8 cellular contexts compared by ENCODE assay signal in genomic region chr1:100921110-100921706, GRCh38. TPM values are rescaled to one million over a fixed set of nuclear protein-coding genes. Genes with fewer than 3 reads are reported as not detected.
A peak's percentile ranks its signal among the peaks of the same experiment; 100 is the strongest.
DNase-seq lines count a peak whose midpoint lies in the region; ATAC-seq, FAIRE-seq and TF ChIP-seq lines count a peak whose summit lies in the region.

No MANE protein-coding gene starts in this region.

- H3K4me2 ChIP-seq in OCI-LY3 (ENCODE audit: low read length) (no peak overlapping the region), neural progenitor cell (no peak overlapping the region)

- H3K27ac Mint-ChIP-seq in neural progenitor cell, result no peak overlapping the region

- H3K9me3 ChIP-seq in OCI-LY3 (ENCODE audit: insufficient read depth, low read length) (no peaks in the 10 kb centered on the region), neural progenitor cell (ENCODE audit: low read depth) (no peaks in the 10 kb centered on the region)

- FAIRE-seq in endometrium (lab: Jason Lieb, UNC), result peak; percentile 93

- H3K79me2 ChIP-seq in OCI-LY3 (ENCODE audit: low read length) (no peaks in the 10 kb centered on the region), neural progenitor cell (ENCODE audit: low read depth) (no peaks in the 10 kb centered on the region)

- H3K27ac ChIP-seq in OCI-LY3 (ENCODE audit: low read length) (no peak overlapping the region), neural progenitor cell (no peak overlapping the region)

- H3K27me3 Mint-ChIP-seq in neural progenitor cell (ENCODE audit: insufficient read depth, low read depth), result peaks cover 2% of the 10 kb centered on the region

- H3K36me3 Mint-ChIP-seq in neural progenitor cell, result peaks cover 29% of the 10 kb centered on the region

- peaks cover 2% of the 10 kb centered on the region for H3K9me3 Mint-ChIP-seq in neural progenitor cell

- no peaks in the 10 kb centered on the region for H3K36me3 ChIP-seq in OCI-LY3 (replicated peaks; ENCODE audit: low read depth, low read length)
- peaks cover 12% of the 10 kb centered on the region for H3K36me3 ChIP-seq in neural progenitor cell

- H3K4me3 ChIP-seq in OCI-LY3 (ENCODE audit: low read length), result no peak overlapping the region
- H3K4me3 ChIP-seq in neural progenitor cell, result no peak overlapping the region

- ATAC-seq in HG02759 (IDR thresholded peaks at IDR 0.05; ENCODE audit: unreplicated experiment) (peak; percentile 53), GM18858 (IDR thresholded peaks at IDR 0.05; ENCODE audit: unreplicated experiment) (no peak)

- H3K4me1 ChIP-seq in OCI-LY3 (ENCODE audit: low read length) (no peaks in the 10 kb centered on the region; the same call in 1 of the 2 replicates), neural progenitor cell (no peaks in the 10 kb centered on the region)

- H2AFZ ChIP-seq in OCI-LY3 (ENCODE audit: low read depth, low read length) (no peak overlapping the region), neural progenitor cell (replicated peaks) (no peak overlapping the region)

- H3K27me3 ChIP-seq in OCI-LY3 (ENCODE audit: low read depth, low read length), result no peaks in the 10 kb centered on the region
- H3K27me3 ChIP-seq in neural progenitor cell, result no peaks in the 10 kb centered on the region

- peak; percentile 74 for DNase-seq in DMS 273 (lab: John Stamatoyannopoulos, UW; ENCODE audit: unreplicated experiment)
- no peak for DNase-seq in DMS 273 treated with DMSO at 0.1 percent for 48 hours (lab: John Stamatoyannopoulos, UW)
- peak; percentile 69 for DNase-seq in neural progenitor cell (ENCODE audit: low spot score)
- DNase-seq in COLO668 (lab: John Stamatoyannopoulos, UW; ENCODE audit: unreplicated experiment), result no peak

- peak; percentile 56 for TF ChIP-seq CTCF in OCI-LY3 (IDR thresholded peaks at IDR 0.05; ENCODE audit: low read depth, low read length)
- peak; percentile 82 for TF ChIP-seq CTCF in neural progenitor cell (IDR thresholded peaks at IDR 0.05)

- H4K20me1 ChIP-seq in OCI-LY3 (ENCODE audit: insufficient read depth, low read length), result no peaks in the 10 kb centered on the region
- H4K20me1 ChIP-seq in neural progenitor cell (ENCODE audit: low read depth), result no peaks in the 10 kb centered on the region

- no peaks in the 10 kb centered on the region for H3K4me1 Mint-ChIP-seq in neural progenitor cell

- H3K9ac ChIP-seq in OCI-LY3 (ENCODE audit: low read length) (no peak overlapping the region), neural progenitor cell (no peak overlapping the region)

- H3F3A ChIP-seq in neural progenitor cell (ENCODE audit: low read depth), result peaks cover 6% of the 10 kb centered on the region

- H3K4me3 Mint-ChIP-seq in neural progenitor cell, result no peak overlapping the region

RNA-seq across cellular contexts. Expression of gene SLC30A7, which starts 25.3 kb away (rescaled TPM):
- total RNA-seq in neural progenitor cell (ENCODE audit: low replicate concordance), result 14.8 and 22.2 TPM in 2 replicates

RNA-seq across cellular contexts. Expression of gene EXTL2, which starts 26.6 kb away (rescaled TPM):
- total RNA-seq in neural progenitor cell (ENCODE audit: low replicate concordance), result 60.6 and 73.3 TPM in 2 replicates

Comparison
In these comparisons a context has a peak if more than half of its experiments do, and no peak if none do; other contexts are left out.
1. DNase-seq: peak in DMS 273 (single experiment) and neural progenitor cell (single experiment); none in DMS 273 treated with DMSO at 0.1 percent for 48 hours (single experiment) and COLO668 (single experiment).